1 cellular context compared by ENCODE assay signal in genomic region chr18:50060822-50061221, GRCh38.
TF ChIP-seq lines count a peak whose summit lies in the region.

No MANE protein-coding gene starts in this region.

TF ChIP-seq in HepG2, 621 proteins besides CTCF, POLR2A, EP300 and RAD21 (continued from another document):
- 0 out of 2 replicates have a peak, but pooled peaks have one; percentile 24 for TF ChIP-seq PAXIP1 (CRISPR knock-in tag; conservative IDR thresholded peaks at IDR 0.05)
